9 cellular contexts compared by ENCODE assay signal in the genomic region with DNA sequence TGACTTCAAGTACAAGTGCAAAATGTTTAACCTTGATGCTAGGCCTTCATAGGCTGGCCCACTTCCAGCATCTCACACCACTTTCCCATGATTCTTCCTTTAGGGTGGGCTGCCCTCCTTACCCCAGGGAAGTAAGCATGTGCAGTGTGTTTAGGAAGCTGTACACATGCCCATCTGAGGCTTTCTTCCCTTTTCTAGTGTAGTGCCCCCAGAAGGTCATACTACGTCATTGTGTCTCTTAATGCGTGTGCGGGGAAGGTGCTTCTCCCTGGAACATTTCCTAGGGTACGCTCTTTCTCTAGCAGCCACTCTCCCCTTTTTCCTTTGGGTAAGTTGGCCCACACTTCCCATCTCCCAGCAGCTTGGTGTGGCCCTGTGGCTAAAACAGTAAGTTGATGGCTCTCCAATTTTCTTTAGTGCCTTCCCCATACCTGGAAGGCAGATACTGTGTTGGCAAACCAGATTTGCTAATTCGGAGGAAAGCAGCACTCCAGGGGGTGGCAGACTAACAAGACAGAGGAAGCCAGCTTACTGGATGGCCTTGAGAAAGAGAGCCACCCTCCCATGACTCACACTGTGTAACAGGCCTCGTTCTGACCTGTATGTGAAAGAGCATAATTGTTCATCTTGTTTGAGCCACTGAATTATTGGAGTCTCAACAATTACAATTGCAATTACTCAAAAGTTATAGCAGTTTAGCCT.
DNase-seq lines count a peak whose midpoint lies in the region; ATAC-seq lines count a peak whose summit lies in the region.
"Had no signal": no experiment of that assay in that cellular context is flagged by ENCODE, and none has a peak within 500 bp of the region (broad histone marks: within the 10 kb centered on the region; RNA-seq: fewer than 3 reads in every experiment).

No MANE protein-coding gene starts in this region.

- peak; percentile 49 for DNase-seq in NK-92 treated with Interleukin-12 subunit alpha and Interleukin-12 subunit beta, amount 100 ng/mL, for 24 hours (lab: John Stamatoyannopoulos, UW)
- DNase-seq in NK-92 (lab: John Stamatoyannopoulos, UW; ENCODE audit: unreplicated experiment) (no peak), RKO (ENCODE audit: low spot score) (peak; percentile 90), fibroblast of the conjunctiva (ENCODE audit: low read depth) (peak; percentile 77), NCI-H1436 (lab: John Stamatoyannopoulos, UW) (no peak)
- no peak for DNase-seq in stimulated activated effector memory CD8-positive, alpha-beta T cell treated with anti-CD3 and anti-CD28 coated beads, Interleukin-12 subunit alpha, Interleukin-12 subunit beta, amount 100 ng/mL, for 72 hours (ENCODE audit: low spot score in 2 of 2)

- no peak overlapping the region for H3K4me3 Mint-ChIP-seq in stimulated activated effector memory CD8-positive, alpha-beta T cell treated with anti-CD3 and anti-CD28 coated beads, Interleukin-12 subunit alpha, Interleukin-12 subunit beta, amount 100 ng/mL, for 72 hours
- H3K4me3 Mint-ChIP-seq: mesothelial cell of epicardium had no signal

- no peaks in the 10 kb centered on the region for H3K36me3 Mint-ChIP-seq in stimulated activated effector memory CD8-positive, alpha-beta T cell treated with anti-CD3 and anti-CD28 coated beads, Interleukin-12 subunit alpha, Interleukin-12 subunit beta, amount 100 ng/mL, for 72 hours
- H3K36me3 Mint-ChIP-seq: mesothelial cell of epicardium had no signal

- no peaks in the 10 kb centered on the region for H3K9me3 Mint-ChIP-seq in stimulated activated effector memory CD8-positive, alpha-beta T cell treated with anti-CD3 and anti-CD28 coated beads, Interleukin-12 subunit alpha, Interleukin-12 subunit beta, amount 100 ng/mL, for 72 hours
- H3K9me3 Mint-ChIP-seq: mesothelial cell of epicardium had no signal

- peaks cover 12% of the 10 kb centered on the region for H3K4me1 Mint-ChIP-seq in stimulated activated effector memory CD8-positive, alpha-beta T cell treated with anti-CD3 and anti-CD28 coated beads, Interleukin-12 subunit alpha, Interleukin-12 subunit beta, amount 100 ng/mL, for 72 hours
- H3K4me1 Mint-ChIP-seq: mesothelial cell of epicardium had no signal

- no peak overlapping the region for H3K27ac Mint-ChIP-seq in stimulated activated effector memory CD8-positive, alpha-beta T cell treated with anti-CD3 and anti-CD28 coated beads, Interleukin-12 subunit alpha, Interleukin-12 subunit beta, amount 100 ng/mL, for 72 hours
- H3K27ac Mint-ChIP-seq: mesothelial cell of epicardium had no signal

- ATAC-seq in stimulated activated effector memory CD8-positive, alpha-beta T cell treated with anti-CD3 and anti-CD28 coated beads, Interleukin-12 subunit alpha, Interleukin-12 subunit beta, amount 100 ng/mL, for 72 hours, result peak; percentile 89
- ATAC-seq in HG03520 (IDR thresholded peaks at IDR 0.05; ENCODE audit: unreplicated experiment) (no peak), HG02852 (IDR thresholded peaks at IDR 0.05; ENCODE audit: unreplicated experiment) (no peak)

Comparison
In these comparisons a context has a peak if more than half of its experiments do, and no peak if none do; other contexts are left out.
1. DNase-seq: peak in NK-92 treated with Interleukin-12 subunit alpha and Interleukin-12 subunit beta, amount 100 ng/mL, for 24 hours (single experiment), RKO (single experiment) and fibroblast of the conjunctiva (single experiment); none in NK-92 (single experiment), stimulated activated effector memory CD8-positive, alpha-beta T cell treated with anti-CD3 and anti-CD28 coated beads, Interleukin-12 subunit alpha, Interleukin-12 subunit beta, amount 100 ng/mL, for 72 hours (0 of 2) and NCI-H1436 (single experiment).